In the genomic region with DNA sequence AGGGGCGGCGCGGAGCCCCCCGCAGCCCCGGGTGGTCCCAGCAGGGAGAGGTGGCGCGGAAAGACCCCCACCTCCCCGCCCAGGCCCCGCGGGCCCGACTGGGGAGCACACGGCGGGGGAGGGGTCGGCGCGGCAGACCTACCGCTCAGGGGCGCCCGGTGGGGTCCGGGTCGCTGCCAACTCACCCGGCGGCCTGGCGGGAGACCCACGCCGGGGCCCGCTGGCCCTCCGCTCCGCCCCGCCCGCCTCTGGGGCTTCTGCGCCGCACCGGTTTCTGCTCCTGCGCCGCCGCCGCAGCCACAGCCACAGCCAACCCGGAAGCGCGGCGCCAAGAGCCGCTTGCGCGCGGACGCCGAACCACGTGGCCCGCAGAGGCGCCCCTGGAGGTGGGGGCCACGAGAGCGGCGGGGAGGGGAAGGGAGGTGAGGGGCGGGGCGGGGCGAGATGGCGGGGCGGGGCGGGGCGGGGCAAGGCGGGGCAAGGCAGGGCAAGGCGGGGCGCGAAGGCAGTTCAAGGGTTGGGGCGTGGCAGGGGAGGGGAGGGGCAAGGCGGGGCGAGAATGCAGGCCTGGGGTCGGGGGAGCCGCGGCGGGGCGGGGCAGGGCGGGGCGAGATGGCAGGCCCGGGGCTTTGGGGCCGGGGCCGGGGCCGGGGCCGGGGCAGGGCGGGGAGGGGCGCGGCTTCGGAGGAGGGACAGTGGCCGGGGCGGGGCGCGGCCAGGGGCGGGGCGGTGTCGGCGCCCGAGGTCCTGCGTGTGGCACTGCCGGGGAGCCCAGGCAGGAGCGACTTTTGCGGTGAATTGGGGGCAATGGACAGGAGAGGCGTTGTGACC, we compare ENCODE assay signal across 8 cellular contexts. TPM values are rescaled to one million over a fixed set of nuclear protein-coding genes. Genes with fewer than 3 reads are reported as not detected.
DNase-seq lines count a peak whose midpoint lies in the region; TF ChIP-seq lines count a peak whose summit lies in the region.

A gene (minus strand): TSS at position 307 of the 831 bp plus-strand sequence. CDS start 1,193 bp downstream, outside the sequence.

- no peak within 1 kb of the TSS for H3K27ac Mint-ChIP-seq in neural progenitor cell

- DNase-seq in GF-D8 (lab: John Stamatoyannopoulos, UW) (peak; percentile 56), HAP-1 (ENCODE audit: low spot score in 2 of 2) (peak; percentile 79 to 97), MG63 (peak; percentile 90), SIG-M5 treated with dmso at 0.1 percent for 504 hours (lab: John Stamatoyannopoulos, UW; ENCODE audit: unreplicated experiment) (peak; percentile 78), activated gamma-delta T cell (lab: John Stamatoyannopoulos, UW) (peak; percentile 88), fibroblast of villous mesenchyme (ENCODE audit: low read depth) (peak; percentile 92), neural progenitor cell (ENCODE audit: low spot score) (peak; percentile 97), stomach (peak; percentile 93)

- H3K9me3 Mint-ChIP-seq in neural progenitor cell: no peaks in the 10 kb centered on the region

- WGBS in stomach, 5 donors: 0 to 2% (median 1%) methylated on average over 9 to 91 of the region's 98 CpGs

- peak within 1 kb of the TSS; percentile 90 for H3K4me3 Mint-ChIP-seq in neural progenitor cell

- TF ChIP-seq CTCF in fibroblast of villous mesenchyme (IDR thresholded peaks at IDR 0.05; ENCODE audit: insufficient read depth, low read depth, low read length): no peak
- TF ChIP-seq CTCF in neural progenitor cell (IDR thresholded peaks at IDR 0.05): peak; percentile 4
- TF ChIP-seq CTCF in stomach (IDR thresholded peaks at IDR 0.05): no peak

- intact Hi-C loops in stomach (cut with DNase I; ENCODE audit: low total_unique reads): no loop called here

- peaks cover 27% of the 10 kb centered on the region for H3K36me3 Mint-ChIP-seq in neural progenitor cell

- H3K4me1 Mint-ChIP-seq in neural progenitor cell: peaks cover 34% of the 10 kb centered on the region

- peaks cover 18% of the 10 kb centered on the region for H3F3A ChIP-seq in neural progenitor cell (ENCODE audit: low read depth)

- no peaks in the 10 kb centered on the region for H4K20me1 ChIP-seq in neural progenitor cell (ENCODE audit: low read depth)

- no peaks in the 10 kb centered on the region for H3K27me3 ChIP-seq in HAP-1 (ENCODE audit: low read depth)
- no peaks in the 10 kb centered on the region for H3K27me3 ChIP-seq in MG63
- H3K27me3 ChIP-seq in neural progenitor cell: peaks cover 17% of the 10 kb centered on the region
- H3K27me3 ChIP-seq in stomach: no peaks in the 10 kb centered on the region

- in situ Hi-C loops in HAP-1 (cut with MboI; ENCODE audit: low sequenced_read_pairs): no loop called here

- H3K9ac ChIP-seq in neural progenitor cell: peak within 1 kb of the TSS; percentile 65

- H3K4me2 ChIP-seq in neural progenitor cell: peak within 1 kb of the TSS; percentile 99

- H3K9me3 ChIP-seq in HAP-1 (no peaks in the 10 kb centered on the region), MG63 (no peaks in the 10 kb centered on the region), neural progenitor cell (ENCODE audit: low read depth) (no peaks in the 10 kb centered on the region), stomach (no peaks in the 10 kb centered on the region)

- TF ChIP-seq POLR2A in stomach (IDR thresholded peaks at IDR 0.05): no peak

- no peak for TF ChIP-seq EP300 in stomach (IDR thresholded peaks at IDR 0.05)

- peaks cover 34% of the 10 kb centered on the region for H3K36me3 ChIP-seq in HAP-1 (replicated peaks)
- peaks cover 36% of the 10 kb centered on the region for H3K36me3 ChIP-seq in MG63
- H3K36me3 ChIP-seq in neural progenitor cell: no peaks in the 10 kb centered on the region
- H3K36me3 ChIP-seq in stomach: peaks cover 8 to 14% (median 11%) of the 10 kb centered on the region in 4 donors

- H3K4me1 ChIP-seq in HAP-1 (peaks cover 40% of the 10 kb centered on the region), neural progenitor cell (peaks cover 38% of the 10 kb centered on the region), stomach (peaks cover 37 to 56% (median 46%) of the 10 kb centered on the region in 4 donors)

- peak within 1 kb of the TSS; percentile 23 for H3K27ac ChIP-seq in neural progenitor cell
- H3K27ac ChIP-seq in stomach: peak within 1 kb of the TSS; percentile 81 to 92 (median 87)

- H3K79me2 ChIP-seq in neural progenitor cell (ENCODE audit: low read depth): peaks cover 49% of the 10 kb centered on the region

- peak within 1 kb of the TSS; percentile 67 for H3K4me3 ChIP-seq in HAP-1
- peak within 1 kb of the TSS; percentile 95 for H3K4me3 ChIP-seq in MG63
- H3K4me3 ChIP-seq in fibroblast of villous mesenchyme (ENCODE audit: low read depth, low read length): peak within 1 kb of the TSS; percentile 83
- H3K4me3 ChIP-seq in neural progenitor cell: peak within 1 kb of the TSS; percentile 98
- peak within 1 kb of the TSS; percentile 93 to 99 (median 96) for H3K4me3 ChIP-seq in stomach

- peaks cover 16% of the 10 kb centered on the region for H3K27me3 Mint-ChIP-seq in neural progenitor cell (ENCODE audit: insufficient read depth, low read depth)

- H2AFZ ChIP-seq in neural progenitor cell (replicated peaks): peak within 1 kb of the TSS; percentile 86

RNA-seq across cellular contexts. Expression of the gene that starts here (rescaled TPM):
- total RNA-seq in MG63 (2014; rRNA removed; shearing (Covaris generic); ENCODE audit: low replicate concordance): 6.0 and 9.8 TPM in 2 replicates
- 8.1 and 10.4 TPM in 2 replicates for total RNA-seq in fibroblast of villous mesenchyme
- 13.9 and 17.3 TPM in 2 replicates for total RNA-seq in neural progenitor cell (ENCODE audit: low replicate concordance)
- 1 to 10 TPM; 1.4 to 9.3 (median 6.8) TPM for total RNA-seq in stomach
- 1 to 10 TPM; 2.3 to 3.2 (median 2.6) TPM for polyA plus RNA-seq in stomach

Comparison
In these comparisons a context has a peak if more than half of its experiments do, and no peak if none do; other contexts are left out.
1. Peak in every context shown above with its lines: DNase-seq, H3K4me3 ChIP-seq and H3K27ac ChIP-seq.